Comparison of ENCODE assay signal across 2 cellular contexts in genomic region chr12:120758798-120759590, GRCh38.
TF ChIP-seq lines count a peak whose summit lies in the region.

No MANE protein-coding gene starts in this region.

TF ChIP-seq in GM12878, 131 proteins besides CTCF, POLR2A, EP300 and RAD21:
- TF ChIP-seq SPI1 (IDR thresholded peaks at IDR 0.05; ENCODE audit: borderline replicate concordance, insufficient read depth, low read depth, low read length), result peak; percentile 49; the same call in 1 of the 2 replicates
- no peak for TF ChIP-seq CREM (IDR thresholded peaks at IDR 0.05; ENCODE audit: low read depth)
TF ChIP-seq in GM12878: peak in this region for 1.

TF ChIP-seq in HEK293T, 16 proteins besides CTCF, POLR2A, EP300 and RAD21:
- TF ChIP-seq FOXA1 (IDR thresholded peaks at IDR 0.05), result no peak
- TF ChIP-seq BHLHE40 (IDR thresholded peaks at IDR 0.05; ENCODE audit: borderline replicate concordance), result no peak
- no peak for TF ChIP-seq SP1 (IDR thresholded peaks at IDR 0.05)
- no peak for TF ChIP-seq L3MBTL2 (conservative IDR thresholded peaks at IDR 0.05)
- TF ChIP-seq FOXM1 (IDR thresholded peaks at IDR 0.05; ENCODE audit: borderline replicate concordance), result no peak
- TF ChIP-seq SUZ12 (IDR thresholded peaks at IDR 0.05), result no peak
- no peak for TF ChIP-seq CTBP1 (IDR thresholded peaks at IDR 0.05; ENCODE audit: borderline replicate concordance)
- TF ChIP-seq NFRKB (IDR thresholded peaks at IDR 0.05), result no peak
- no peak for TF ChIP-seq ELF4 (IDR thresholded peaks at IDR 0.05)
- TF ChIP-seq TARDBP (IDR thresholded peaks at IDR 0.05), result no peak
- TF ChIP-seq HDGF (IDR thresholded peaks at IDR 0.05; ENCODE audit: borderline replicate concordance), result no peak
- no peak for TF ChIP-seq LEF1 (IDR thresholded peaks at IDR 0.05; ENCODE audit: borderline replicate concordance)
- TF ChIP-seq PKNOX1 (IDR thresholded peaks at IDR 0.05), result no peak
- TF ChIP-seq ZNF384 (IDR thresholded peaks at IDR 0.05), result no peak
- no peak for TF ChIP-seq ARNT (IDR thresholded peaks at IDR 0.05)
- TF ChIP-seq FOXK2 (IDR thresholded peaks at IDR 0.05), result no peak
TF ChIP-seq in HEK293T: peak in this region for 0.
